In the genomic region with DNA sequence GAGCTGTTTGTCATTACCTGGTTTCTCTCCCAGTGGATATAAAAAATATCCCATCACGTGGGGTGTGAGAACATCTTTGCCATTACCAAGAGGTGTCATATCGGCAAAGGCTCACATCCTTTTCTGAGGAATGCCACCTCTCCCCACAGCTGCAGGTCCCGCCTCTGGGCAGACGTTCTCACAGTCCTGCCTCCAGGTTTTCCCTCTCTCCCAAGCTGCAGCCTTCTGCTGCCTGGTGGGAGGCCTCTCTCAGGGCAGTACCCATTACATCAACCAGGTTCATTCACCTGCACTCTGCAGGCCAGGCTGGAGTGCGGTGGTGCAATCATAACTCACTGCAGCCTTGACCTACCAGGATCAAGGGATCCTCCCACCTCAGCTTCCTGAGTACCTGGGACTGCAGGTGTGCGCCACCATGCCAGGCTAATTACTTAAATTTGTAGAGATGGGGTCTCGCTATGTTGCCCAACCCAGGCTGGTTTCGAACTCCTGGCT, we compare ENCODE assay signal across 13 cellular contexts. TPM values are rescaled to one million over a fixed set of nuclear protein-coding genes. Genes with fewer than 3 reads are reported as not detected.
DNase-seq lines count a peak whose midpoint lies in the region; ATAC-seq, FAIRE-seq and TF ChIP-seq lines count a peak whose summit lies in the region.
"Had no signal": no experiment of that assay in that cellular context is flagged by ENCODE, and none has a peak within 500 bp of the region (broad histone marks: within the 10 kb centered on the region; RNA-seq: fewer than 3 reads in every experiment).

No MANE protein-coding gene starts in this region.

- H2AFZ ChIP-seq in GM23338 (peak overlapping the region; percentile 82; the same call in 1 of the 2 replicates), hepatocyte (no peak overlapping the region)

- no peak overlapping the region for H3K4me2 ChIP-seq in A549
- no peak overlapping the region for H3K4me2 ChIP-seq in GM23338
- H3K4me2 ChIP-seq in hepatocyte, result no peak overlapping the region

- peak; percentile 19 to 35; a peak in 2 of 6 replicates for ATAC-seq in A549
- ATAC-seq in GM23338, result peak; percentile 82
- ATAC-seq in RWPE2 (ENCODE audit: low read depth), result 0 out of 3 replicates have a peak, but pooled peaks have one; percentile 17

- no peaks in the 10 kb centered on the region for H4K20me1 ChIP-seq in GM23338 (replicated peaks; ENCODE audit: insufficient read depth)
- H4K20me1 ChIP-seq in hepatocyte (ENCODE audit: insufficient read depth, poor library complexity, severe bottlenecking), result no peaks in the 10 kb centered on the region

- no peak for TF ChIP-seq POLR2A in A549 (IDR thresholded peaks at IDR 0.05; ENCODE audit: low read length)

- peaks cover 19% of the 10 kb centered on the region for H3K4me1 ChIP-seq in A549
- H3K4me1 ChIP-seq in GM23338 (ENCODE audit: insufficient read depth), result no peaks in the 10 kb centered on the region; the same call in 1 of the 2 replicates
- H3K4me1 ChIP-seq in RWPE2 (ENCODE audit: insufficient read depth, poor library complexity, severe bottlenecking), result no peaks in the 10 kb centered on the region
- H3K4me1 ChIP-seq in hepatocyte (ENCODE audit: insufficient read depth), result peaks cover 11% of the 10 kb centered on the region
- H3K4me1 ChIP-seq: prostate gland had no signal

- 81% methylated on average over 8 of the region's 8 CpGs for WGBS in A549 (ENCODE audit: missing lambda C conversion rate)
- 80% methylated on average over 8 of the region's 8 CpGs for WGBS in hepatocyte (ENCODE audit: low lambda C conversion rate, missing lambda C conversion rate)

- H3K36me3 Mint-ChIP-seq in GM23338 (ENCODE audit: low read depth), result peaks cover 3% of the 10 kb centered on the region; the same call in 1 of the 3 replicates

- H3F3A ChIP-seq in GM23338 (replicated peaks; ENCODE audit: low read depth), result no peaks in the 10 kb centered on the region

- CTCF ChIA-PET in A549 (lab: Yijun Ruan, JAX), result interaction anchor here (0.6 to 20.7 kb wide), 11 partner anchors 31 to 694 kb away, joined by 3 to 533 read pairs (median 3); partner anchors contain the start of genes ALKBH2, ISCU and SART3

- H3K27me3 ChIP-seq in GM23338 (ENCODE audit: insufficient read depth), result no peaks in the 10 kb centered on the region
- H3K27me3 ChIP-seq in RWPE2 (ENCODE audit: insufficient read depth, poor library complexity, severe bottlenecking), result no peaks in the 10 kb centered on the region
- H3K27me3 ChIP-seq in hepatocyte, result no peaks in the 10 kb centered on the region
- H3K27me3 ChIP-seq: suprapubic skin had no signal

- TF ChIP-seq RAD21 in A549 (conservative IDR thresholded peaks at IDR 0.05 in 1 of 2, IDR thresholded peaks at IDR 0.05 in 1 of 2), result no peak

- H3K79me2 ChIP-seq in GM23338 (replicated peaks; ENCODE audit: insufficient read depth) (no peaks in the 10 kb centered on the region), hepatocyte (no peaks in the 10 kb centered on the region)

- no peak for DNase-seq in A549 (ENCODE audit: low read depth in 1 of 2, low spot score in 1 of 2)
- peak; percentile 67 for DNase-seq in GM23338 (ENCODE audit: low spot score)
- DNase-seq in RWPE2 (ENCODE audit: low spot score), result no peak
- peak; percentile 76 for DNase-seq in iPS-NIHi11 (ENCODE audit: low spot score)
- no peak for DNase-seq in activated CD4-positive, alpha-beta T cell treated with anti-CD3 and anti-CD28 coated beads, Interleukin-2, amount 50 U/mL, for 4 hours
- DNase-seq in activated CD8-positive, alpha-beta memory T cell treated with anti-CD3 and anti-CD28 coated beads, Interleukin-2, amount 50 U/mL, for 48 hours, result no peak
- DNase-seq in hepatocyte (ENCODE audit: low spot score), result no peak
- DNase-seq in DMS153 treated with DMSO at 0.1 percent for 48 hours (lab: John Stamatoyannopoulos, UW; ENCODE audit: unreplicated experiment), result no peak

- H3K4me3 ChIP-seq in A549, result no peak overlapping the region
- no peak overlapping the region for H3K4me3 ChIP-seq in GM23338
- no peak overlapping the region for H3K4me3 ChIP-seq in RWPE2 (ENCODE audit: severe bottlenecking)
- no peak overlapping the region for H3K4me3 ChIP-seq in hepatocyte
- H3K4me3 ChIP-seq: prostate gland, suprapubic skin had no signal

- TF ChIP-seq EP300 in A549 (IDR thresholded peaks at IDR 0.05), result no peak

- H3K4me1 Mint-ChIP-seq in GM23338, result peaks cover 12% of the 10 kb centered on the region

- H3K27me3 Mint-ChIP-seq in GM23338 (ENCODE audit: insufficient read depth, low read depth, poor library complexity), result peaks cover 11% of the 10 kb centered on the region
- H3K27me3 Mint-ChIP-seq: activated naive CD8-positive, alpha-beta T cell treated with anti-CD3 and anti-CD28 coated beads for 36 hours; central memory CD8-positive, alpha-beta T cell had no signal

- FAIRE-seq in A549 (lab: Jason Lieb, UNC), result no peak
- FAIRE-seq: endometrium had no signal

- POLR2A ChIA-PET in A549 (lab: Yijun Ruan, JAX), result no interaction called here

- peak overlapping the region in 1 of 2 experiments; percentile 43; a peak in 2 of 6 replicates for H3K27ac ChIP-seq in A549
- H3K27ac ChIP-seq in GM23338 (ENCODE audit: low read depth), result no peak overlapping the region
- no peak overlapping the region for H3K27ac ChIP-seq in RWPE2 (ENCODE audit: poor library complexity, severe bottlenecking)
- H3K27ac ChIP-seq in hepatocyte, result no peak overlapping the region
- H3K27ac ChIP-seq: prostate gland, suprapubic skin had no signal

- H3K4me3 Mint-ChIP-seq in GM23338, result no peak overlapping the region
- H3K4me3 Mint-ChIP-seq: activated naive CD8-positive, alpha-beta T cell treated with anti-CD3 and anti-CD28 coated beads for 36 hours; central memory CD8-positive, alpha-beta T cell had no signal

- peaks cover 7% of the 10 kb centered on the region for H3K9me3 Mint-ChIP-seq in GM23338
- H3K9me3 Mint-ChIP-seq: central memory CD8-positive, alpha-beta T cell had no signal

- no peak for TF ChIP-seq CTCF in A549 (IDR thresholded peaks at IDR 0.05)
- no peak for TF ChIP-seq CTCF in GM23338 (conservative IDR thresholded peaks at IDR 0.05; ENCODE audit: low read depth in 2 of 2)
- TF ChIP-seq CTCF in RWPE2 (IDR thresholded peaks at IDR 0.05; ENCODE audit: poor library complexity, severe bottlenecking), result no peak
- no peak for TF ChIP-seq CTCF in hepatocyte (IDR thresholded peaks at IDR 0.05; ENCODE audit: poor library complexity)

- no peaks in the 10 kb centered on the region for H3K36me3 ChIP-seq in GM23338 (ENCODE audit: insufficient read depth)
- H3K36me3 ChIP-seq in RWPE2 (ENCODE audit: low read depth), result no peaks in the 10 kb centered on the region
- no peaks in the 10 kb centered on the region for H3K36me3 ChIP-seq in hepatocyte (replicated peaks; ENCODE audit: insufficient read depth, low read depth)
- H3K36me3 ChIP-seq: prostate gland, suprapubic skin had no signal

- H3K9me3 ChIP-seq in A549 (no peaks in the 10 kb centered on the region), RWPE2 (ENCODE audit: severe bottlenecking) (no peaks in the 10 kb centered on the region), hepatocyte (ENCODE audit: low read depth) (no peaks in the 10 kb centered on the region)
- H3K9me3 ChIP-seq: prostate gland, suprapubic skin had no signal

- no peak overlapping the region for H3K27ac Mint-ChIP-seq in GM23338
- H3K27ac Mint-ChIP-seq: activated naive CD8-positive, alpha-beta T cell treated with anti-CD3 and anti-CD28 coated beads for 36 hours had no signal

- H3K9me2 ChIP-seq in GM23338 (ENCODE audit: insufficient read depth) (no peaks in the 10 kb centered on the region), hepatocyte (replicated peaks; ENCODE audit: insufficient read depth) (no peaks in the 10 kb centered on the region)

TF ChIP-seq in GM23338, 12 proteins besides CTCF, POLR2A, EP300 and RAD21 (continues in another document):
- no peak for TF ChIP-seq EZH2phosphoT487 (IDR thresholded peaks at IDR 0.05; ENCODE audit: unreplicated experiment)

RNA-seq across cellular contexts. Expression of gene TMEM119, which starts 15.0 kb away (rescaled TPM):
- polyA plus RNA-seq in A549 (2011; rRNA removed) (not detected in 2 replicates), A549 (2017; fragmentation: RNase III; extraction: RNeasy Plus Mini Kit Qiagen cat#74134 plus additional on column Dnase treatment) (not detected in 3 replicates), GM23338 (2016; fragmentation: Nextera tagmentation; extraction: Ambion mirVana) (0.06 TPM in 1 of 2 replicates, not detected in the other), hepatocyte (54.4 and 59.6 TPM in 2 replicates)
- polyA plus RNA-seq in A549 (2012; cell fraction: cytosol; rRNA removed), result not detected in 2 replicates
- not detected in 2 replicates for polyA plus RNA-seq in A549 (2012; cell fraction: nucleus; rRNA removed)
- polyA minus RNA-seq in A549 (2011; rRNA and poly(A)+ RNA removed), result not detected in 2 replicates
- total RNA-seq in GM23338 (2014; rRNA removed; shearing (Covaris generic)), result 0.07 and 0.35 TPM in 2 replicates
- total RNA-seq in hepatocyte, result 69.7 and 70.1 TPM in 2 replicates

RNA-seq across cellular contexts. Expression of gene SELPLG, which starts 20.9 kb away (rescaled TPM):
- polyA plus RNA-seq in A549 (2011; rRNA removed) (0.17 and 0.24 TPM in 2 replicates), A549 (2017; fragmentation: RNase III; extraction: RNeasy Plus Mini Kit Qiagen cat#74134 plus additional on column Dnase treatment) (0.43 to 0.67 TPM (median 0.65 TPM) in 3 replicates), GM23338 (2016; fragmentation: Nextera tagmentation; extraction: Ambion mirVana) (0.16 TPM in 1 of 2 replicates, not detected in the other), hepatocyte (1.5 and 1.8 TPM in 2 replicates)
- polyA plus RNA-seq in A549 (2012; cell fraction: cytosol; rRNA removed), result 0.30 and 0.49 TPM in 2 replicates
- polyA plus RNA-seq in A549 (2012; cell fraction: nucleus; rRNA removed), result 1.2 and 1.3 TPM in 2 replicates
- polyA minus RNA-seq in A549 (2011; rRNA and poly(A)+ RNA removed), result 0.19 TPM in 1 of 2 replicates, not detected in the other
- 0.56 TPM in 1 of 2 replicates, not detected in the other for total RNA-seq in GM23338 (2014; rRNA removed; shearing (Covaris generic))
- 0.37 and 0.72 TPM in 2 replicates for total RNA-seq in hepatocyte

RNA-seq across cellular contexts. Expression of gene ISCU, which starts 50.4 kb away (rescaled TPM):
- polyA plus RNA-seq in A549 (2011; rRNA removed) (174 and 177 TPM in 2 replicates), A549 (2017; fragmentation: RNase III; extraction: RNeasy Plus Mini Kit Qiagen cat#74134 plus additional on column Dnase treatment) (97.1 to 101 TPM (median 97.5 TPM) in 3 replicates), GM23338 (2016; fragmentation: Nextera tagmentation; extraction: Ambion mirVana) (110 and 129 TPM in 2 replicates), hepatocyte (149 and 169 TPM in 2 replicates)
- polyA plus RNA-seq in A549 (2012; cell fraction: cytosol; rRNA removed), result 81.6 and 86.3 TPM in 2 replicates
- polyA plus RNA-seq in A549 (2012; cell fraction: nucleus; rRNA removed), result 33.9 and 64.2 TPM in 2 replicates
- 42.4 and 60.2 TPM in 2 replicates for polyA minus RNA-seq in A549 (2011; rRNA and poly(A)+ RNA removed)
- 88.0 and 123 TPM in 2 replicates for total RNA-seq in GM23338 (2014; rRNA removed; shearing (Covaris generic))
- 107 and 116 TPM in 2 replicates for total RNA-seq in hepatocyte

RNA-seq across cellular contexts. Expression of gene SART3, which starts 51.9 kb away (rescaled TPM):
- polyA plus RNA-seq in A549 (2011; rRNA removed) (51.8 and 52.7 TPM in 2 replicates), A549 (2017; fragmentation: RNase III; extraction: RNeasy Plus Mini Kit Qiagen cat#74134 plus additional on column Dnase treatment) (77.2 to 83.2 TPM (median 81.5 TPM) in 3 replicates), GM23338 (2016; fragmentation: Nextera tagmentation; extraction: Ambion mirVana) (49.7 and 49.8 TPM in 2 replicates), hepatocyte (20.0 and 25.0 TPM in 2 replicates)
- polyA plus RNA-seq in A549 (2012; cell fraction: cytosol; rRNA removed), result 27.4 and 33.8 TPM in 2 replicates
- 33.0 and 47.5 TPM in 2 replicates for polyA plus RNA-seq in A549 (2012; cell fraction: nucleus; rRNA removed)
- polyA minus RNA-seq in A549 (2011; rRNA and poly(A)+ RNA removed), result 53.1 and 59.4 TPM in 2 replicates
- 112 and 123 TPM in 2 replicates for total RNA-seq in GM23338 (2014; rRNA removed; shearing (Covaris generic))
- 41.0 and 60.4 TPM in 2 replicates for total RNA-seq in hepatocyte

Comparison
In these comparisons a context has a peak if more than half of its experiments do, and no peak if none do; other contexts are left out.
1. ATAC-seq: peak in every context shown above with its lines; median percentile 82 in GM23338; 27 in A549; 17 in RWPE2.
2. DNase-seq: peak in GM23338 (single experiment) and iPS-NIHi11 (single experiment); none in A549 (0 of 2), RWPE2 (single experiment), activated CD4-positive, alpha-beta T cell treated with anti-CD3 and anti-CD28 coated beads, Interleukin-2, amount 50 U/mL, for 4 hours (0 of 2), activated CD8-positive, alpha-beta memory T cell treated with anti-CD3 and anti-CD28 coated beads, Interleukin-2, amount 50 U/mL, for 48 hours (single experiment), hepatocyte (single experiment) and DMS153 treated with DMSO at 0.1 percent for 48 hours (single experiment).
3. RNA of gene TMEM119, which starts 15.0 kb away (polyA plus RNA-seq): 54.4 to 59.6 TPM in hepatocyte; 0.06 TPM in GM23338 and not detected in A549; every median in the first group is over 10 times any median in the second.